In the genomic region with DNA sequence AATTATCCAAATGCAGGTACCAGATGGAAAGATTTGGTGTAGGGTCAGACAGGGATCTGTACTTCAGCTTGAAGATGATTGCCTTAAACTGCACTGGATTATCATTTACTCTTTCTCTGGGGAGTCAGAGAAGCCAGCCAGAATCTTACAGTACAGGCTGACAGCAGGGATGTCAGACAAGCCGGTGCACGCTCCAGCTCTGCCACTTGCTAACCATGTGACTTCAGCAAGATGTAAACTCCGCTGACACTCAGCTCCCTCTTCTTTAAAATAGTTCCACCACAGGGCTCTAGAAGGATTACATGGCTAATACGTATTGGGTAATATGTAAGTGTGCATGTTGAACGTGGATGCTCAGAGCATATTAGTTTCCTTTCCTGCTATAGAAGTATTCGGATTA, we compare ENCODE assay signal across 17 cellular contexts.
DNase-seq lines count a peak whose midpoint lies in the region; ATAC-seq lines count a peak whose summit lies in the region.
"Had no signal": no experiment of that assay in that cellular context is flagged by ENCODE, and none has a peak within 500 bp of the region (broad histone marks: within the 10 kb centered on the region; RNA-seq: fewer than 3 reads in every experiment).

No MANE protein-coding gene starts in this region.

- DNase-seq in D341Med (ENCODE audit: low spot score) (peak; percentile 66), G401 (ENCODE audit: low spot score) (peak; percentile 29), NCI-H524 (lab: John Stamatoyannopoulos, UW) (peak; percentile 68 to 93), ecto neural progenitor cell (ENCODE audit: low spot score) (peak; percentile 14), hepatic stellate cell (ENCODE audit: low spot score) (no peak), hypothalamus (lab: John Stamatoyannopoulos, UW) (no peak)
- DNase-seq: CD8-positive, alpha-beta memory T cell; DMS153; HCEC 1CT; NCI-H1048; NCI-H146; PC-9; SHP77 treated with DMSO at 0.1 percent for 48 hours; T-helper 2 cell had no signal

- ATAC-seq in HG02840 (IDR thresholded peaks at IDR 0.05; ENCODE audit: low FRiP score, unreplicated experiment) (no peak), GM18498 (IDR thresholded peaks at IDR 0.05; ENCODE audit: unreplicated experiment) (no peak)
- ATAC-seq: K562 had no signal

- in situ Hi-C loops in G401 (cut with HindIII; ENCODE audit: low sequenced_read_pairs) = no loop called here

Comparison
In these comparisons a context has a peak if more than half of its experiments do, and no peak if none do; other contexts are left out.
1. DNase-seq: peak in D341Med (single experiment), G401 (single experiment), NCI-H524 (2 of 2) and ecto neural progenitor cell (single experiment); none in hepatic stellate cell (single experiment) and hypothalamus (0 of 51).